15 cellular contexts compared by ENCODE assay signal in genomic region chr21:42214921-42215320, GRCh38. TPM values are rescaled to one million over a fixed set of nuclear protein-coding genes. Genes with fewer than 3 reads are reported as not detected.
DNase-seq lines count a peak whose midpoint lies in the region; ATAC-seq and TF ChIP-seq lines count a peak whose summit lies in the region.
"Had no signal": no experiment of that assay in that cellular context is flagged by ENCODE, and none has a peak within 500 bp of the region (broad histone marks: within the 10 kb centered on the region; RNA-seq: fewer than 3 reads in every experiment).

No MANE protein-coding gene starts in this region.

- H3K4me3 ChIP-seq in spleen, result no peak overlapping the region
- H3K4me3 ChIP-seq: BLaER1 treated with 17β-estradiol and CSF1 and Interleukin-3, amounts not matched to agents 10 nM and 100 nM had no signal

- DNase-seq in activated effector memory CD4-positive, alpha-beta T cell treated with anti-CD3 and anti-CD28 coated beads, Interleukin-2, amount 50 U/mL, for 16 hours, result peak; percentile 38
- DNase-seq in activated effector memory CD4-positive, alpha-beta T cell treated with Interleukin-2 at 50 U/mL for 16 hours, result no peak
- DNase-seq in ecto neural progenitor cell (ENCODE audit: low spot score), result peak; percentile 39
- peak; percentile 62 for DNase-seq in spleen
- DNase-seq in activated CD4-positive, alpha-beta T cell treated with anti-CD3 and anti-CD28 coated beads for 1 hour, result no peak
- DNase-seq: ACHN; CD4-positive, CD25-positive, alpha-beta regulatory T cell; DMS53; GF-D8; HCEC 1CT; HFFc6 had no signal

- H3K27ac ChIP-seq in spleen, result no peak overlapping the region
- H3K27ac ChIP-seq: BLaER1 treated with 17β-estradiol and CSF1 and Interleukin-3, amounts not matched to agents 10 nM and 100 nM had no signal

- H3K27me3 Mint-ChIP-seq in activated T-helper 17 cell treated with anti-CD3 and anti-CD28 coated beads, Interleukin-2, amount 50 U/mL, for 72 hours, result no peaks in the 10 kb centered on the region

- H3K9me3 Mint-ChIP-seq in activated T-helper 17 cell treated with anti-CD3 and anti-CD28 coated beads, Interleukin-2, amount 50 U/mL, for 72 hours, result no peaks in the 10 kb centered on the region

- no peak for TF ChIP-seq CTCF in spleen (IDR thresholded peaks at IDR 0.05 in 8 of 11, conservative IDR thresholded peaks at IDR 0.05 in 3 of 11)

- ATAC-seq in GM19397 (IDR thresholded peaks at IDR 0.05; ENCODE audit: unreplicated experiment), result no peak
- ATAC-seq in activated T-helper 17 cell treated with anti-CD3 and anti-CD28 coated beads, Interleukin-2, amount 50 U/mL, for 72 hours (replicated peaks), result no peak
- ATAC-seq: HepG2 had no signal

- WGBS in spleen, 5 donors, result 84 to 97% (median 88%) methylated on average over 5 of the region's 5 CpGs

- no peak overlapping the region for H3K4me3 Mint-ChIP-seq in activated T-helper 17 cell treated with anti-CD3 and anti-CD28 coated beads, Interleukin-2, amount 50 U/mL, for 72 hours
- H3K4me3 Mint-ChIP-seq: HFFc6 had no signal

- H3K4me1 ChIP-seq in spleen, result peaks cover 5 to 26% (median 11%) of the 10 kb centered on the region in 6 donors

- no peak overlapping the region for H3K27ac Mint-ChIP-seq in activated T-helper 17 cell treated with anti-CD3 and anti-CD28 coated beads, Interleukin-2, amount 50 U/mL, for 72 hours
- H3K27ac Mint-ChIP-seq: HFFc6 had no signal

- no peaks in the 10 kb centered on the region for H3K4me1 Mint-ChIP-seq in activated T-helper 17 cell treated with anti-CD3 and anti-CD28 coated beads, Interleukin-2, amount 50 U/mL, for 72 hours

- peaks cover 0 to 16% (median 5%) of the 10 kb centered on the region in 7 donors for H3K27me3 ChIP-seq in spleen (replicated peaks in 1 of 7)

- H3K9me3 ChIP-seq in spleen, result peaks cover 0 to 14% (median 9%) of the 10 kb centered on the region in 8 donors

- H3K36me3 ChIP-seq in spleen, result no peaks in the 10 kb centered on the region
- H3K36me3 ChIP-seq: BLaER1 treated with 17β-estradiol and CSF1 and Interleukin-3, amounts not matched to agents 10 nM and 100 nM had no signal

- no peak for TF ChIP-seq POLR2A in spleen (IDR thresholded peaks at IDR 0.05)

- H3K36me3 Mint-ChIP-seq in activated T-helper 17 cell treated with anti-CD3 and anti-CD28 coated beads, Interleukin-2, amount 50 U/mL, for 72 hours (ENCODE audit: low read depth), result no peaks in the 10 kb centered on the region

- intact Hi-C loops in spleen (cut with DNase I; ENCODE audit: low total_unique reads), result no loop called here

RNA-seq across cellular contexts. Expression of gene ABCG1, which starts 4.0 kb away (rescaled TPM):
- 100 to 1,000 TPM in 5 of 7 donors, 10 to 100 TPM in 2; 76.7 to 143 (median 103) TPM for total RNA-seq in spleen
- 10 to 100 TPM; 14.6 to 17.0 (median 15.6) TPM for polyA plus RNA-seq in spleen
- 1 to 10 TPM; 3.1 to 8.2 TPM for total RNA-seq in activated T-helper 17 cell treated with anti-CD3 and anti-CD28 coated beads, Interleukin-2, amount 50 U/mL, for 72 hours
- total RNA-seq: HepG2, HFFc6 had no signal

Comparison
In these comparisons a context has a peak if more than half of its experiments do, and no peak if none do; other contexts are left out.
1. DNase-seq: peak in activated effector memory CD4-positive, alpha-beta T cell treated with anti-CD3 and anti-CD28 coated beads, Interleukin-2, amount 50 U/mL, for 16 hours (single experiment), ecto neural progenitor cell (single experiment) and spleen (single experiment); none in activated effector memory CD4-positive, alpha-beta T cell treated with Interleukin-2 at 50 U/mL for 16 hours (single experiment) and activated CD4-positive, alpha-beta T cell treated with anti-CD3 and anti-CD28 coated beads for 1 hour (single experiment).
2. RNA of gene ABCG1, which starts 4.0 kb away (total RNA-seq): 76.7 to 143 TPM in spleen; 3.1 to 8.2 TPM in activated T-helper 17 cell treated with anti-CD3 and anti-CD28 coated beads, Interleukin-2, amount 50 U/mL, for 72 hours; every median in the first group is over 4 times any median in the second.